ENCODE assay signal across 1 cellular context in the genomic region with DNA sequence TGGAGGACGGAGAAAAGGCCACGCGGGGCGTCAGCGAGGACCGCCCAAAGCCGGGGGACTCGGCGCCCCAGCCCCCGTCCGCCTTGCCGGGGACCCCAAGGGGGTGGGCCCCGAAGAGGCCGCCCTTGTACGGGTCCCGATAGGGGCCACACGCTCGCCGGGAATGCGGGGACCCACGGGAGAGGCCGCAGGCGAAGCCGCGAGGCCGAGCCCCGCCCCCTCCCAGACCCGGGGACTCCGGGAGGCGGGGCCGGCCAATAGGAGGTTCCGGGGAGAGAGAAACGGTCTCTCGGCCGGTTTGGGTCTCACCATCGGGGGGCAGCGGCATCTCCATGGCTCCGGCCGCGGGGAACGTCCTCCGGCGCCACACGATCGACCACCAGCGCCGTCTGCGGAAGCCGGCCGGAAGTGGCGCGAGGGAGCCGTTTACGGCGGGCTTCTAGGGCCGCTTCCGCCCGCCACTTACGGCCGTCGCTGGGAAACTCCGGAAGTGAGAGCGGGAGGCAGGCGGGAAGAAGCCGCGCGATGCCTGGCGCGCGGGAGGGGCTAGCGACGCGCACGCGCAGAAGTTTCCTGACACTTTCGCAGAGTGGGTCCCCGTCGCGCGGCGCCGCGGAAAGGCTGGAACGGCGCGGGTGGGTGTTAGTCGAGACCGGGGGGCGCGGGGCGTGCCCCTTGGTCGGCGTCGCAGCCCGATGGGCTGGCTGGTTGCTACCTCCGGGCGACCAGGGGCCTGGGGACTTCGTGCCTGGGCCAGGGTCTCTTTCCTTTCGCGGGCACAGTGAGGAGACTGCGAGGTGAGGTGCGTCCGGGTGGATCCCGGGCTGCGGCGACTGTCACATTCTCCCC.
A peak's percentile ranks its signal among the peaks of the same experiment; 100 is the strongest.
TF ChIP-seq lines count a peak whose summit lies in the region.

A gene with protein sequence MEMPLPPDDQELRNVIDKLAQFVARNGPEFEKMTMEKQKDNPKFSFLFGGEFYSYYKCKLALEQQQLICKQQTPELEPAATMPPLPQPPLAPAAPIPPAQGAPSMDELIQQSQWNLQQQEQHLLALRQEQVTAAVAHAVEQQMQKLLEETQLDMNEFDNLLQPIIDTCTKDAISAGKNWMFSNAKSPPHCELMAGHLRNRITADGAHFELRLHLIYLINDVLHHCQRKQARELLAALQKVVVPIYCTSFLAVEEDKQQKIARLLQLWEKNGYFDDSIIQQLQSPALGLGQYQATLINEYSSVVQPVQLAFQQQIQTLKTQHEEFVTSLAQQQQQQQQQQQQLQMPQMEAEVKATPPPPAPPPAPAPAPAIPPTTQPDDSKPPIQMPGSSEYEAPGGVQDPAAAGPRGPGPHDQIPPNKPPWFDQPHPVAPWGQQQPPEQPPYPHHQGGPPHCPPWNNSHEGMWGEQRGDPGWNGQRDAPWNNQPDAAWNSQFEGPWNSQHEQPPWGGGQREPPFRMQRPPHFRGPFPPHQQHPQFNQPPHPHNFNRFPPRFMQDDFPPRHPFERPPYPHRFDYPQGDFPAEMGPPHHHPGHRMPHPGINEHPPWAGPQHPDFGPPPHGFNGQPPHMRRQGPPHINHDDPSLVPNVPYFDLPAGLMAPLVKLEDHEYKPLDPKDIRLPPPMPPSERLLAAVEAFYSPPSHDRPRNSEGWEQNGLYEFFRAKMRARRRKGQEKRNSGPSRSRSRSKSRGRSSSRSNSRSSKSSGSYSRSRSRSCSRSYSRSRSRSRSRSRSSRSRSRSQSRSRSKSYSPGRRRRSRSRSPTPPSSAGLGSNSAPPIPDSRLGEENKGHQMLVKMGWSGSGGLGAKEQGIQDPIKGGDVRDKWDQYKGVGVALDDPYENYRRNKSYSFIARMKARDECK (minus strand): TSS at position 393 of the 849 bp plus-strand sequence. CDS start 59 bp downstream, at position 334.

TF ChIP-seq in HEK293, 187 proteins besides CTCF, POLR2A, EP300 and RAD21 (continued from another document and continues in another):
- TF ChIP-seq, protein P1, sequence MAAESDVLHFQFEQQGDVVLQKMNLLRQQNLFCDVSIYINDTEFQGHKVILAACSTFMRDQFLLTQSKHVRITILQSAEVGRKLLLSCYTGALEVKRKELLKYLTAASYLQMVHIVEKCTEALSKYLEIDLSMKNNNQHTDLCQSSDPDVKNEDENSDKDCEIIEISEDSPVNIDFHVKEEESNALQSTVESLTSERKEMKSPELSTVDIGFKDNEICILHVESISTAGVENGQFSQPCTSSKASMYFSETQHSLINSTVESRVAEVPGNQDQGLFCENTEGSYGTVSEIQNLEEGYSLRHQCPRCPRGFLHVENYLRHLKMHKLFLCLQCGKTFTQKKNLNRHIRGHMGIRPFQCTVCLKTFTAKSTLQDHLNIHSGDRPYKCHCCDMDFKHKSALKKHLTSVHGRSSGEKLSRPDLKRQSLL (tag by site-specific recombination; IDR thresholded peaks at IDR 0.05), result peak; percentile 66; the same call in 1 of the 2 replicates
- TF ChIP-seq OVOL3 (tag by site-specific recombination; IDR thresholded peaks at IDR 0.05), result no peak
- TF ChIP-seq ZNF416 (tag by site-specific recombination; IDR thresholded peaks at IDR 0.05), result no peak
- no peak for TF ChIP-seq GLI2 (tag by site-specific recombination; IDR thresholded peaks at IDR 0.05; ENCODE audit: borderline replicate concordance, low read depth)
- no peak for TF ChIP-seq ZNF132 (tag by site-specific recombination; IDR thresholded peaks at IDR 0.05; ENCODE audit: borderline replicate concordance)
- TF ChIP-seq MZF1 (tag by site-specific recombination; IDR thresholded peaks at IDR 0.05; ENCODE audit: borderline replicate concordance), result no peak
- no peak; the same call in 1 of the 2 replicates for TF ChIP-seq ZFP37 (tag by site-specific recombination; IDR thresholded peaks at IDR 0.05)
- TF ChIP-seq ZNF311 (tag by site-specific recombination; IDR thresholded peaks at IDR 0.05; ENCODE audit: borderline replicate concordance), result no peak
- TF ChIP-seq BCL11B (tag by site-specific recombination; IDR thresholded peaks at IDR 0.05; ENCODE audit: low read depth), result no peak
- TF ChIP-seq, protein P2, sequence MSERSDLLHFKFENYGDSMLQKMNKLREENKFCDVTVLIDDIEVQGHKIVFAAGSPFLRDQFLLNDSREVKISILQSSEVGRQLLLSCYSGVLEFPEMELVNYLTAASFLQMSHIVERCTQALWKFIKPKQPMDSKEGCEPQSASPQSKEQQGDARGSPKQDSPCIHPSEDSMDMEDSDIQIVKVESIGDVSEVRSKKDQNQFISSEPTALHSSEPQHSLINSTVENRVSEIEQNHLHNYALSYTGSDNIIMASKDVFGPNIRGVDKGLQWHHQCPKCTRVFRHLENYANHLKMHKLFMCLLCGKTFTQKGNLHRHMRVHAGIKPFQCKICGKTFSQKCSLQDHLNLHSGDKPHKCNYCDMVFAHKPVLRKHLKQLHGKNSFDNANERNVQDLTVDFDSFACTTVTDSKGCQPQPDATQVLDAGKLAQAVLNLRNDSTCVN (tag by site-specific recombination; optimal IDR thresholded peaks at IDR 0.05), result peak; percentile 99
- TF ChIP-seq, protein P3, sequence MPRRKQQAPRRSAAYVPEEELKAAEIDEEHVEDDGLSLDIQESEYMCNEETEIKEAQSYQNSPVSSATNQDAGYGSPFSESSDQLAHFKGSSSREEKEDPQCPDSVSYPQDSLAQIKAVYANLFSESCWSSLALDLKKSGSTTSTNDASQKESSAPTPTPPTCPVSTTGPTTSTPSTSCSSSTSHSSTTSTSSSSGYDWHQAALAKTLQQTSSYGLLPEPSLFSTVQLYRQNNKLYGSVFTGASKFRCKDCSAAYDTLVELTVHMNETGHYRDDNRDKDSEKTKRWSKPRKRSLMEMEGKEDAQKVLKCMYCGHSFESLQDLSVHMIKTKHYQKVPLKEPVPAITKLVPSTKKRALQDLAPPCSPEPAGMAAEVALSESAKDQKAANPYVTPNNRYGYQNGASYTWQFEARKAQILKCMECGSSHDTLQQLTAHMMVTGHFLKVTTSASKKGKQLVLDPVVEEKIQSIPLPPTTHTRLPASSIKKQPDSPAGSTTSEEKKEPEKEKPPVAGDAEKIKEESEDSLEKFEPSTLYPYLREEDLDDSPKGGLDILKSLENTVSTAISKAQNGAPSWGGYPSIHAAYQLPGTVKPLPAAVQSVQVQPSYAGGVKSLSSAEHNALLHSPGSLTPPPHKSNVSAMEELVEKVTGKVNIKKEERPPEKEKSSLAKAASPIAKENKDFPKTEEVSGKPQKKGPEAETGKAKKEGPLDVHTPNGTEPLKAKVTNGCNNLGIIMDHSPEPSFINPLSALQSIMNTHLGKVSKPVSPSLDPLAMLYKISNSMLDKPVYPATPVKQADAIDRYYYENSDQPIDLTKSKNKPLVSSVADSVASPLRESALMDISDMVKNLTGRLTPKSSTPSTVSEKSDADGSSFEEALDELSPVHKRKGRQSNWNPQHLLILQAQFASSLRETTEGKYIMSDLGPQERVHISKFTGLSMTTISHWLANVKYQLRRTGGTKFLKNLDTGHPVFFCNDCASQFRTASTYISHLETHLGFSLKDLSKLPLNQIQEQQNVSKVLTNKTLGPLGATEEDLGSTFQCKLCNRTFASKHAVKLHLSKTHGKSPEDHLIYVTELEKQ (tag by site-specific recombination; IDR thresholded peaks at IDR 0.05; ENCODE audit: borderline replicate concordance), result no peak
- peak; percentile 79 for TF ChIP-seq GLIS2 (tag by site-specific recombination; IDR thresholded peaks at IDR 0.05)
- TF ChIP-seq KLF16 (tag by site-specific recombination; IDR thresholded peaks at IDR 0.05), result peak; percentile 67; the same call in 1 of the 2 replicates
- TF ChIP-seq ZNF391 (tag by site-specific recombination; IDR thresholded peaks at IDR 0.05; ENCODE audit: borderline replicate concordance, low read depth), result no peak
- TF ChIP-seq ZNF223 (tag by site-specific recombination; IDR thresholded peaks at IDR 0.05), result no peak
- TF ChIP-seq ZNF292 (tag by site-specific recombination; IDR thresholded peaks at IDR 0.05; ENCODE audit: borderline replicate concordance, low read depth), result no peak
- TF ChIP-seq, protein P4, sequence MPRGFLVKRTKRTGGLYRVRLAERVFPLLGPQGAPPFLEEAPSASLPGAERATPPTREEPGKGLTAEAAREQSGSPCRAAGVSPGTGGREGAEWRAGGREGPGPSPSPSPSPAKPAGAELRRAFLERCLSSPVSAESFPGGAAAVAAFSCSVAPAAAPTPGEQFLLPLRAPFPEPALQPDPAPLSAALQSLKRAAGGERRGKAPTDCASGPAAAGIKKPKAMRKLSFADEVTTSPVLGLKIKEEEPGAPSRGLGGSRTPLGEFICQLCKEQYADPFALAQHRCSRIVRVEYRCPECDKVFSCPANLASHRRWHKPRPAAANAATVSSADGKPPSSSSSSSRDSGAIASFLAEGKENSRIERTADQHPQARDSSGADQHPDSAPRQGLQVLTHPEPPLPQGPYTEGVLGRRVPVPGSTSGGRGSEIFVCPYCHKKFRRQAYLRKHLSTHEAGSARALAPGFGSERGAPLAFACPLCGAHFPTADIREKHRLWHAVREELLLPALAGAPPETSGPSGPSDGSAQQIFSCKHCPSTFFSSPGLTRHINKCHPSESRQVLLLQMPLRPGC (tag by site-specific recombination; IDR thresholded peaks at IDR 0.05), result no peak; the same call in 1 of the 2 replicates
- TF ChIP-seq ZNF274 (IDR thresholded peaks at IDR 0.05; ENCODE audit: low read length), result no peak
- no peak for TF ChIP-seq ZNF274 (tag by site-specific recombination; IDR thresholded peaks at IDR 0.05; ENCODE audit: borderline replicate concordance)
- TF ChIP-seq, protein P5, sequence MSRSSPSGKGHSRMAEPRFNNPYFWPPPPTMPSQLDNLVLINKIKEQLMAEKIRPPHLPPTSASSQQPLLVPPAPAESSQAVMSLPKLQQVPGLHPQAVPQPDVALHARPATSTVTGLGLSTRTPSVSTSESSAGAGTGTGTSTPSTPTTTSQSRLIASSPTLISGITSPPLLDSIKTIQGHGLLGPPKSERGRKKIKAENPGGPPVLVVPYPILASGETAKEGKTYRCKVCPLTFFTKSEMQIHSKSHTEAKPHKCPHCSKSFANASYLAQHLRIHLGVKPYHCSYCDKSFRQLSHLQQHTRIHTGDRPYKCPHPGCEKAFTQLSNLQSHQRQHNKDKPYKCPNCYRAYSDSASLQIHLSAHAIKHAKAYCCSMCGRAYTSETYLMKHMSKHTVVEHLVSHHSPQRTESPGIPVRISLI (tag by site-specific recombination; IDR thresholded peaks at IDR 0.05), result no peak
- TF ChIP-seq ZNF623 (tag by site-specific recombination; IDR thresholded peaks at IDR 0.05), result no peak
- TF ChIP-seq ZBTB17 (tag by site-specific recombination; IDR thresholded peaks at IDR 0.05), result no peak
- TF ChIP-seq, protein P6, sequence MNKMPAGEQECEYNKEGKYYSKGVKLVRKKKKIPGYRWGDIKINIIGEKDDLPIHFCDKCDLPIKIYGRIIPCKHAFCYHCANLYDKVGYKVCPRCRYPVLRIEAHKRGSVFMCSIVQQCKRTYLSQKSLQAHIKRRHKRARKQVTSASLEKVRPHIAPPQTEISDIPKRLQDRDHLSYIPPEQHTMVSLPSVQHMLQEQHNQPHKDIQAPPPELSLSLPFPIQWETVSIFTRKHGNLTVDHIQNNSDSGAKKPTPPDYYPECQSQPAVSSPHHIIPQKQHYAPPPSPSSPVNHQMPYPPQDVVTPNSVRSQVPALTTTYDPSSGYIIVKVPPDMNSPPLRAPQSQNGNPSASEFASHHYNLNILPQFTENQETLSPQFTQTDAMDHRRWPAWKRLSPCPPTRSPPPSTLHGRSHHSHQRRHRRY (tag by site-specific recombination; IDR thresholded peaks at IDR 0.05), result no peak
- TF ChIP-seq, protein P7, sequence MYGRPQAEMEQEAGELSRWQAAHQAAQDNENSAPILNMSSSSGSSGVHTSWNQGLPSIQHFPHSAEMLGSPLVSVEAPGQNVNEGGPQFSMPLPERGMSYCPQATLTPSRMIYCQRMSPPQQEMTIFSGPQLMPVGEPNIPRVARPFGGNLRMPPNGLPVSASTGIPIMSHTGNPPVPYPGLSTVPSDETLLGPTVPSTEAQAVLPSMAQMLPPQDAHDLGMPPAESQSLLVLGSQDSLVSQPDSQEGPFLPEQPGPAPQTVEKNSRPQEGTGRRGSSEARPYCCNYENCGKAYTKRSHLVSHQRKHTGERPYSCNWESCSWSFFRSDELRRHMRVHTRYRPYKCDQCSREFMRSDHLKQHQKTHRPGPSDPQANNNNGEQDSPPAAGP (tag by site-specific recombination; IDR thresholded peaks at IDR 0.05), result peak; percentile 48; the same call in 1 of the 2 replicates
- TF ChIP-seq ZNF707 (tag by site-specific recombination; IDR thresholded peaks at IDR 0.05), result no peak
- TF ChIP-seq ZNF140 (tag by site-specific recombination; IDR thresholded peaks at IDR 0.05), result no peak
- no peak for TF ChIP-seq ZNF175 (tag by site-specific recombination; IDR thresholded peaks at IDR 0.05)
- TF ChIP-seq SALL2 (tag by site-specific recombination; IDR thresholded peaks at IDR 0.05; ENCODE audit: borderline replicate concordance), result no peak
- TF ChIP-seq ZNF768 (tag by site-specific recombination; IDR thresholded peaks at IDR 0.05), result no peak
- TF ChIP-seq ZBTB48 (tag by site-specific recombination; IDR thresholded peaks at IDR 0.05), result 0 out of 2 replicates have a peak, but pooled peaks have one; percentile 18
- TF ChIP-seq SETDB1 (IDR thresholded peaks at IDR 0.05; ENCODE audit: insufficient read length, low read length), result no peak
- TF ChIP-seq, protein P8, sequence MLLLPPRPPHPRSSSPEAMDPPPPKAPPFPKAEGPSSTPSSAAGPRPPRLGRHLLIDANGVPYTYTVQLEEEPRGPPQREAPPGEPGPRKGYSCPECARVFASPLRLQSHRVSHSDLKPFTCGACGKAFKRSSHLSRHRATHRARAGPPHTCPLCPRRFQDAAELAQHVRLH (tag by site-specific recombination; IDR thresholded peaks at IDR 0.05), result no peak
- TF ChIP-seq KLF8 (tag by site-specific recombination; IDR thresholded peaks at IDR 0.05), result peak; percentile 29; the same call in 1 of the 2 replicates
- peak; percentile 58; the same call in 1 of the 2 replicates for TF ChIP-seq ZFP69B (tag by site-specific recombination; IDR thresholded peaks at IDR 0.05)
- peak; percentile 39; the same call in 1 of the 2 replicates for TF ChIP-seq ZBTB7A (tag by site-specific recombination; IDR thresholded peaks at IDR 0.05; ENCODE audit: low read depth)
- TF ChIP-seq REPIN1 (tag by site-specific recombination; IDR thresholded peaks at IDR 0.05; ENCODE audit: low read depth), result no peak
- no peak for TF ChIP-seq ZNF585B (tag by site-specific recombination; IDR thresholded peaks at IDR 0.05)
- no peak for TF ChIP-seq ZNF747 (tag by site-specific recombination; IDR thresholded peaks at IDR 0.05)
- TF ChIP-seq ZNF654 (tag by site-specific recombination; IDR thresholded peaks at IDR 0.05; ENCODE audit: low read depth), result no peak
- TF ChIP-seq ZBTB8A (tag by site-specific recombination; IDR thresholded peaks at IDR 0.05), result peak; percentile 19; the same call in 1 of the 2 replicates
- TF ChIP-seq KLF9 (tag by site-specific recombination; IDR thresholded peaks at IDR 0.05; ENCODE audit: low read depth), result peak; percentile 91
- no peak for TF ChIP-seq ZNF324 (tag by site-specific recombination; IDR thresholded peaks at IDR 0.05)
- TF ChIP-seq ZSCAN30 (tag by site-specific recombination; IDR thresholded peaks at IDR 0.05), result peak; percentile 34; the same call in 1 of the 2 replicates
